Comparison of ENCODE assay signal across 2 cellular contexts in the genomic region with DNA sequence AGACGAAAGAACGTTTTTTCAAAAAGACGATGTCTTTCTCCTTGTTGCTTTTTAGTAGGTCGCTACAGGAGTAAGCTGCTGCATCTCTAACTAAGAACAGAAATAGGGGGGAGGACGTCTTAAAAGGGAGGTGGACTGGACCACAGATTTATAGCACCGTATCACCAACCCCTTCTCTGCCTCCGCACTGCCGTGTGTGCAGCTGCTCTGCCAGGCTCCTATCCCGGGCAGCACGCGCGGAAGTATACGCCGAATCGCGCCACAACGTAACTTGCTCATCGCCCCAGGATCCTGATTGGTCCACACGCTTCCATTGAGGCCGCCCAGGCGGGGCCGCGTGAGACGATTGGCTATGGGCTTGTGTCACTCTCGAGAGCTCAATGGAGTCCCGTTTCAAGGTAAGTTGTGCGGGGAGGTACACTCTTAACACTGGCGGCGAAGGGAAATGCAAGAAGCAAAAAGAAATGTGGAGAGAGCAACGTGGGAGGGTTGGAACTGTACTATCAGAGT.
TF ChIP-seq lines count a peak whose summit lies in the region.

A gene (minus strand): TSS at position 121 of the 510 bp plus-strand sequence. CDS start 64,006 bp downstream, outside the sequence.

TF ChIP-seq in A549, 52 proteins besides CTCF, POLR2A, EP300 and RAD21 (continued from another document):
- TF ChIP-seq, protein P1, sequence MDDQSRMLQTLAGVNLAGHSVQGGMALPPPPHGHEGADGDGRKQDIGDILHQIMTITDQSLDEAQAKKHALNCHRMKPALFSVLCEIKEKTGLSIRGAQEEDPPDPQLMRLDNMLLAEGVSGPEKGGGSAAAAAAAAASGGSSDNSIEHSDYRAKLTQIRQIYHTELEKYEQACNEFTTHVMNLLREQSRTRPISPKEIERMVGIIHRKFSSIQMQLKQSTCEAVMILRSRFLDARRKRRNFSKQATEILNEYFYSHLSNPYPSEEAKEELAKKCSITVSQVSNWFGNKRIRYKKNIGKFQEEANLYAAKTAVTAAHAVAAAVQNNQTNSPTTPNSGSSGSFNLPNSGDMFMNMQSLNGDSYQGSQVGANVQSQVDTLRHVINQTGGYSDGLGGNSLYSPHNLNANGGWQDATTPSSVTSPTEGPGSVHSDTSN (IDR thresholded peaks at IDR 0.05) = peak; percentile 98
- TF ChIP-seq FOXS1 (CRISPR knock-in tag; IDR thresholded peaks at IDR 0.05) (no peak), FOSL2 (IDR thresholded peaks at IDR 0.05) (no peak), FOSL2 (CRISPR knock-in tag; IDR thresholded peaks at IDR 0.05) (0 out of 2 replicates have a peak, but pooled peaks have one; percentile 6), RFX5 (IDR thresholded peaks at IDR 0.05) (0 out of 2 replicates have a peak, but pooled peaks have one; percentile 44), RCOR1 (IDR thresholded peaks at IDR 0.05; ENCODE audit: low read depth, low read length) (no peak), CHD2 (IDR thresholded peaks at IDR 0.05; ENCODE audit: low read length, partially characterized antibody) (peak; percentile 54), KDM5A (IDR thresholded peaks at IDR 0.05) (no peak), NPAS2 (CRISPR knock-in tag; IDR thresholded peaks at IDR 0.05; ENCODE audit: borderline replicate concordance) (no peak), JUNB (IDR thresholded peaks at IDR 0.05) (no peak), POLR2AphosphoS2 (conservative IDR thresholded peaks at IDR 0.05; ENCODE audit: low read length) (no peak), BHLHE40 (IDR thresholded peaks at IDR 0.05; ENCODE audit: low read depth, low read length) (no peak), RARB (CRISPR knock-in tag; IDR thresholded peaks at IDR 0.05) (no peak)
- TF ChIP-seq, protein P2, sequence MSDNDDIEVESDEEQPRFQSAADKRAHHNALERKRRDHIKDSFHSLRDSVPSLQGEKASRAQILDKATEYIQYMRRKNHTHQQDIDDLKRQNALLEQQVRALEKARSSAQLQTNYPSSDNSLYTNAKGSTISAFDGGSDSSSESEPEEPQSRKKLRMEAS (IDR thresholded peaks at IDR 0.05) = peak; percentile 91
- TF ChIP-seq, protein P3, sequence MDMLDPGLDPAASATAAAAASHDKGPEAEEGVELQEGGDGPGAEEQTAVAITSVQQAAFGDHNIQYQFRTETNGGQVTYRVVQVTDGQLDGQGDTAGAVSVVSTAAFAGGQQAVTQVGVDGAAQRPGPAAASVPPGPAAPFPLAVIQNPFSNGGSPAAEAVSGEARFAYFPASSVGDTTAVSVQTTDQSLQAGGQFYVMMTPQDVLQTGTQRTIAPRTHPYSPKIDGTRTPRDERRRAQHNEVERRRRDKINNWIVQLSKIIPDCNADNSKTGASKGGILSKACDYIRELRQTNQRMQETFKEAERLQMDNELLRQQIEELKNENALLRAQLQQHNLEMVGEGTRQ (IDR thresholded peaks at IDR 0.05) = no peak
- TF ChIP-seq, protein P4, sequence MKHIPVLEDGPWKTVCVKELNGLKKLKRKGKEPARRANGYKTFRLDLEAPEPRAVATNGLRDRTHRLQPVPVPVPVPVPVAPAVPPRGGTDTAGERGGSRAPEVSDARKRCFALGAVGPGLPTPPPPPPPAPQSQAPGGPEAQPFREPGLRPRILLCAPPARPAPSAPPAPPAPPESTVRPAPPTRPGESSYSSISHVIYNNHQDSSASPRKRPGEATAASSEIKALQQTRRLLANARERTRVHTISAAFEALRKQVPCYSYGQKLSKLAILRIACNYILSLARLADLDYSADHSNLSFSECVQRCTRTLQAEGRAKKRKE (CRISPR knock-in tag; IDR thresholded peaks at IDR 0.05; ENCODE audit: low read depth) = no peak
- TF ChIP-seq, protein P5, sequence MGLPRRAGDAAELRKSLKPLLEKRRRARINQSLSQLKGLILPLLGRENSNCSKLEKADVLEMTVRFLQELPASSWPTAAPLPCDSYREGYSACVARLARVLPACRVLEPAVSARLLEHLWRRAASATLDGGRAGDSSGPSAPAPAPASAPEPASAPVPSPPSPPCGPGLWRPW (IDR thresholded peaks at IDR 0.05) = no peak
- TF ChIP-seq, protein P6, sequence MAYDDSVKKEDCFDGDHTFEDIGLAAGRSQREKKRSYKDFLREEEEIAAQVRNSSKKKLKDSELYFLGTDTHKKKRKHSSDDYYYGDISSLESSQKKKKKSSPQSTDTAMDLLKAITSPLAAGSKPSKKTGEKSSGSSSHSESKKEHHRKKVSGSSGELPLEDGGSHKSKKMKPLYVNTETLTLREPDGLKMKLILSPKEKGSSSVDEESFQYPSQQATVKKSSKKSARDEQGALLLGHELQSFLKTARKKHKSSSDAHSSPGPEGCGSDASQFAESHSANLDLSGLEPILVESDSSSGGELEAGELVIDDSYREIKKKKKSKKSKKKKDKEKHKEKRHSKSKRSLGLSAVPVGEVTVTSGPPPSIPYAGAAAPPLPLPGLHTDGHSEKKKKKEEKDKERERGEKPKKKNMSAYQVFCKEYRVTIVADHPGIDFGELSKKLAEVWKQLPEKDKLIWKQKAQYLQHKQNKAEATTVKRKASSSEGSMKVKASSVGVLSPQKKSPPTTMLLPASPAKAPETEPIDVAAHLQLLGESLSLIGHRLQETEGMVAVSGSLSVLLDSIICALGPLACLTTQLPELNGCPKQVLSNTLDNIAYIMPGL (CRISPR knock-in tag; IDR thresholded peaks at IDR 0.05; ENCODE audit: borderline replicate concordance) = no peak

TF ChIP-seq in SK-N-SH treated with all-trans-retinoic acid at 6 μM for 48 hours, 23 proteins besides CTCF, POLR2A, EP300 and RAD21 (continued from another document):
- TF ChIP-seq, protein P7, sequence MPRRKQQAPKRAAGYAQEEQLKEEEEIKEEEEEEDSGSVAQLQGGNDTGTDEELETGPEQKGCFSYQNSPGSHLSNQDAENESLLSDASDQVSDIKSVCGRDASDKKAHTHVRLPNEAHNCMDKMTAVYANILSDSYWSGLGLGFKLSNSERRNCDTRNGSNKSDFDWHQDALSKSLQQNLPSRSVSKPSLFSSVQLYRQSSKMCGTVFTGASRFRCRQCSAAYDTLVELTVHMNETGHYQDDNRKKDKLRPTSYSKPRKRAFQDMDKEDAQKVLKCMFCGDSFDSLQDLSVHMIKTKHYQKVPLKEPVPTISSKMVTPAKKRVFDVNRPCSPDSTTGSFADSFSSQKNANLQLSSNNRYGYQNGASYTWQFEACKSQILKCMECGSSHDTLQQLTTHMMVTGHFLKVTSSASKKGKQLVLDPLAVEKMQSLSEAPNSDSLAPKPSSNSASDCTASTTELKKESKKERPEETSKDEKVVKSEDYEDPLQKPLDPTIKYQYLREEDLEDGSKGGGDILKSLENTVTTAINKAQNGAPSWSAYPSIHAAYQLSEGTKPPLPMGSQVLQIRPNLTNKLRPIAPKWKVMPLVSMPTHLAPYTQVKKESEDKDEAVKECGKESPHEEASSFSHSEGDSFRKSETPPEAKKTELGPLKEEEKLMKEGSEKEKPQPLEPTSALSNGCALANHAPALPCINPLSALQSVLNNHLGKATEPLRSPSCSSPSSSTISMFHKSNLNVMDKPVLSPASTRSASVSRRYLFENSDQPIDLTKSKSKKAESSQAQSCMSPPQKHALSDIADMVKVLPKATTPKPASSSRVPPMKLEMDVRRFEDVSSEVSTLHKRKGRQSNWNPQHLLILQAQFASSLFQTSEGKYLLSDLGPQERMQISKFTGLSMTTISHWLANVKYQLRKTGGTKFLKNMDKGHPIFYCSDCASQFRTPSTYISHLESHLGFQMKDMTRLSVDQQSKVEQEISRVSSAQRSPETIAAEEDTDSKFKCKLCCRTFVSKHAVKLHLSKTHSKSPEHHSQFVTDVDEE (CRISPR knock-in tag; IDR thresholded peaks at IDR 0.05) = peak; percentile 63; the same call in 1 of the 2 replicates
- TF ChIP-seq, protein P8, sequence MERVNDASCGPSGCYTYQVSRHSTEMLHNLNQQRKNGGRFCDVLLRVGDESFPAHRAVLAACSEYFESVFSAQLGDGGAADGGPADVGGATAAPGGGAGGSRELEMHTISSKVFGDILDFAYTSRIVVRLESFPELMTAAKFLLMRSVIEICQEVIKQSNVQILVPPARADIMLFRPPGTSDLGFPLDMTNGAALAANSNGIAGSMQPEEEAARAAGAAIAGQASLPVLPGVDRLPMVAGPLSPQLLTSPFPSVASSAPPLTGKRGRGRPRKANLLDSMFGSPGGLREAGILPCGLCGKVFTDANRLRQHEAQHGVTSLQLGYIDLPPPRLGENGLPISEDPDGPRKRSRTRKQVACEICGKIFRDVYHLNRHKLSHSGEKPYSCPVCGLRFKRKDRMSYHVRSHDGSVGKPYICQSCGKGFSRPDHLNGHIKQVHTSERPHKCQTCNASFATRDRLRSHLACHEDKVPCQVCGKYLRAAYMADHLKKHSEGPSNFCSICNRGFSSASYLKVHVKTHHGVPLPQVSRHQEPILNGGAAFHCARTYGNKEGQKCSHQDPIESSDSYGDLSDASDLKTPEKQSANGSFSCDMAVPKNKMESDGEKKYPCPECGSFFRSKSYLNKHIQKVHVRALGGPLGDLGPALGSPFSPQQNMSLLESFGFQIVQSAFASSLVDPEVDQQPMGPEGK (CRISPR knock-in tag; IDR thresholded peaks at IDR 0.05; ENCODE audit: borderline replicate concordance) = no peak
